Comparison of ENCODE assay signal across 1 cellular context in the genomic region with DNA sequence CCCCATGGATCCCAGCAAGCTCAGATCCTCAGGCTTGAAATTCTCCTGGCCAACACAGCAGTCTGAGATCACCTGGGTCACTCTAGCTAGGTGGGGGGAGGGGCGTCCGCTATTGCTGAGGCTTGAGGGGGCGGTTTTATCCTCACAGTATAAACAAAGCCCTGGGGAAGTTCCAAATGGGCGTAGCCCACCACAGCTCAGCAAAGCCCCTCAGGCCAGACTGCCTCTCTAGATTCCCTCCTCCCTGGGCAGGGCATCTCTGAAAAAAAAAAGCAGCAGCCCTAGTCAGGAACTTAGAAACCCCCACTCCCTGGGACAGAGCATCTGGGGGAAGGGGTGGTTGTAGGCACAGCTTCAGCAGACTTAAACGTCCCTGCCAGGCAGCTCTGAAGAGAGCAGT.
TF ChIP-seq lines count a peak whose summit lies in the region.

No MANE protein-coding gene starts in this region.

TF ChIP-seq in GM23338, 12 proteins besides CTCF, POLR2A, EP300 and RAD21 (continued from another document):
- TF ChIP-seq, protein P1, sequence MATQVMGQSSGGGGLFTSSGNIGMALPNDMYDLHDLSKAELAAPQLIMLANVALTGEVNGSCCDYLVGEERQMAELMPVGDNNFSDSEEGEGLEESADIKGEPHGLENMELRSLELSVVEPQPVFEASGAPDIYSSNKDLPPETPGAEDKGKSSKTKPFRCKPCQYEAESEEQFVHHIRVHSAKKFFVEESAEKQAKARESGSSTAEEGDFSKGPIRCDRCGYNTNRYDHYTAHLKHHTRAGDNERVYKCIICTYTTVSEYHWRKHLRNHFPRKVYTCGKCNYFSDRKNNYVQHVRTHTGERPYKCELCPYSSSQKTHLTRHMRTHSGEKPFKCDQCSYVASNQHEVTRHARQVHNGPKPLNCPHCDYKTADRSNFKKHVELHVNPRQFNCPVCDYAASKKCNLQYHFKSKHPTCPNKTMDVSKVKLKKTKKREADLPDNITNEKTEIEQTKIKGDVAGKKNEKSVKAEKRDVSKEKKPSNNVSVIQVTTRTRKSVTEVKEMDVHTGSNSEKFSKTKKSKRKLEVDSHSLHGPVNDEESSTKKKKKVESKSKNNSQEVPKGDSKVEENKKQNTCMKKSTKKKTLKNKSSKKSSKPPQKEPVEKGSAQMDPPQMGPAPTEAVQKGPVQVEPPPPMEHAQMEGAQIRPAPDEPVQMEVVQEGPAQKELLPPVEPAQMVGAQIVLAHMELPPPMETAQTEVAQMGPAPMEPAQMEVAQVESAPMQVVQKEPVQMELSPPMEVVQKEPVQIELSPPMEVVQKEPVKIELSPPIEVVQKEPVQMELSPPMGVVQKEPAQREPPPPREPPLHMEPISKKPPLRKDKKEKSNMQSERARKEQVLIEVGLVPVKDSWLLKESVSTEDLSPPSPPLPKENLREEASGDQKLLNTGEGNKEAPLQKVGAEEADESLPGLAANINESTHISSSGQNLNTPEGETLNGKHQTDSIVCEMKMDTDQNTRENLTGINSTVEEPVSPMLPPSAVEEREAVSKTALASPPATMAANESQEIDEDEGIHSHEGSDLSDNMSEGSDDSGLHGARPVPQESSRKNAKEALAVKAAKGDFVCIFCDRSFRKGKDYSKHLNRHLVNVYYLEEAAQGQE (IDR thresholded peaks at IDR 0.05; ENCODE audit: unreplicated experiment): no peak
- no peak for TF ChIP-seq EZH2 (IDR thresholded peaks at IDR 0.05; ENCODE audit: low read depth, unreplicated experiment)
- no peak for TF ChIP-seq POLR2AphosphoS5 (IDR thresholded peaks at IDR 0.05; ENCODE audit: low read depth)
- TF ChIP-seq ZNF331 (CRISPR knock-in tag; IDR thresholded peaks at IDR 0.05; ENCODE audit: low read depth): no peak
- no peak for TF ChIP-seq STAT1 (IDR thresholded peaks at IDR 0.05; ENCODE audit: unreplicated experiment)
- TF ChIP-seq, protein P2, sequence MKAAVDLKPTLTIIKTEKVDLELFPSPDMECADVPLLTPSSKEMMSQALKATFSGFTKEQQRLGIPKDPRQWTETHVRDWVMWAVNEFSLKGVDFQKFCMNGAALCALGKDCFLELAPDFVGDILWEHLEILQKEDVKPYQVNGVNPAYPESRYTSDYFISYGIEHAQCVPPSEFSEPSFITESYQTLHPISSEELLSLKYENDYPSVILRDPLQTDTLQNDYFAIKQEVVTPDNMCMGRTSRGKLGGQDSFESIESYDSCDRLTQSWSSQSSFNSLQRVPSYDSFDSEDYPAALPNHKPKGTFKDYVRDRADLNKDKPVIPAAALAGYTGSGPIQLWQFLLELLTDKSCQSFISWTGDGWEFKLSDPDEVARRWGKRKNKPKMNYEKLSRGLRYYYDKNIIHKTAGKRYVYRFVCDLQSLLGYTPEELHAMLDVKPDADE (IDR thresholded peaks at IDR 0.05): no peak
- no peak for TF ChIP-seq CREB1 (CRISPR knock-in tag; IDR thresholded peaks at IDR 0.05; ENCODE audit: low read depth)
- no peak for TF ChIP-seq JUNB (IDR thresholded peaks at IDR 0.05; ENCODE audit: unreplicated experiment)
- TF ChIP-seq EZH2phosphoT487 (IDR thresholded peaks at IDR 0.05; ENCODE audit: unreplicated experiment): no peak
- TF ChIP-seq, protein P3, sequence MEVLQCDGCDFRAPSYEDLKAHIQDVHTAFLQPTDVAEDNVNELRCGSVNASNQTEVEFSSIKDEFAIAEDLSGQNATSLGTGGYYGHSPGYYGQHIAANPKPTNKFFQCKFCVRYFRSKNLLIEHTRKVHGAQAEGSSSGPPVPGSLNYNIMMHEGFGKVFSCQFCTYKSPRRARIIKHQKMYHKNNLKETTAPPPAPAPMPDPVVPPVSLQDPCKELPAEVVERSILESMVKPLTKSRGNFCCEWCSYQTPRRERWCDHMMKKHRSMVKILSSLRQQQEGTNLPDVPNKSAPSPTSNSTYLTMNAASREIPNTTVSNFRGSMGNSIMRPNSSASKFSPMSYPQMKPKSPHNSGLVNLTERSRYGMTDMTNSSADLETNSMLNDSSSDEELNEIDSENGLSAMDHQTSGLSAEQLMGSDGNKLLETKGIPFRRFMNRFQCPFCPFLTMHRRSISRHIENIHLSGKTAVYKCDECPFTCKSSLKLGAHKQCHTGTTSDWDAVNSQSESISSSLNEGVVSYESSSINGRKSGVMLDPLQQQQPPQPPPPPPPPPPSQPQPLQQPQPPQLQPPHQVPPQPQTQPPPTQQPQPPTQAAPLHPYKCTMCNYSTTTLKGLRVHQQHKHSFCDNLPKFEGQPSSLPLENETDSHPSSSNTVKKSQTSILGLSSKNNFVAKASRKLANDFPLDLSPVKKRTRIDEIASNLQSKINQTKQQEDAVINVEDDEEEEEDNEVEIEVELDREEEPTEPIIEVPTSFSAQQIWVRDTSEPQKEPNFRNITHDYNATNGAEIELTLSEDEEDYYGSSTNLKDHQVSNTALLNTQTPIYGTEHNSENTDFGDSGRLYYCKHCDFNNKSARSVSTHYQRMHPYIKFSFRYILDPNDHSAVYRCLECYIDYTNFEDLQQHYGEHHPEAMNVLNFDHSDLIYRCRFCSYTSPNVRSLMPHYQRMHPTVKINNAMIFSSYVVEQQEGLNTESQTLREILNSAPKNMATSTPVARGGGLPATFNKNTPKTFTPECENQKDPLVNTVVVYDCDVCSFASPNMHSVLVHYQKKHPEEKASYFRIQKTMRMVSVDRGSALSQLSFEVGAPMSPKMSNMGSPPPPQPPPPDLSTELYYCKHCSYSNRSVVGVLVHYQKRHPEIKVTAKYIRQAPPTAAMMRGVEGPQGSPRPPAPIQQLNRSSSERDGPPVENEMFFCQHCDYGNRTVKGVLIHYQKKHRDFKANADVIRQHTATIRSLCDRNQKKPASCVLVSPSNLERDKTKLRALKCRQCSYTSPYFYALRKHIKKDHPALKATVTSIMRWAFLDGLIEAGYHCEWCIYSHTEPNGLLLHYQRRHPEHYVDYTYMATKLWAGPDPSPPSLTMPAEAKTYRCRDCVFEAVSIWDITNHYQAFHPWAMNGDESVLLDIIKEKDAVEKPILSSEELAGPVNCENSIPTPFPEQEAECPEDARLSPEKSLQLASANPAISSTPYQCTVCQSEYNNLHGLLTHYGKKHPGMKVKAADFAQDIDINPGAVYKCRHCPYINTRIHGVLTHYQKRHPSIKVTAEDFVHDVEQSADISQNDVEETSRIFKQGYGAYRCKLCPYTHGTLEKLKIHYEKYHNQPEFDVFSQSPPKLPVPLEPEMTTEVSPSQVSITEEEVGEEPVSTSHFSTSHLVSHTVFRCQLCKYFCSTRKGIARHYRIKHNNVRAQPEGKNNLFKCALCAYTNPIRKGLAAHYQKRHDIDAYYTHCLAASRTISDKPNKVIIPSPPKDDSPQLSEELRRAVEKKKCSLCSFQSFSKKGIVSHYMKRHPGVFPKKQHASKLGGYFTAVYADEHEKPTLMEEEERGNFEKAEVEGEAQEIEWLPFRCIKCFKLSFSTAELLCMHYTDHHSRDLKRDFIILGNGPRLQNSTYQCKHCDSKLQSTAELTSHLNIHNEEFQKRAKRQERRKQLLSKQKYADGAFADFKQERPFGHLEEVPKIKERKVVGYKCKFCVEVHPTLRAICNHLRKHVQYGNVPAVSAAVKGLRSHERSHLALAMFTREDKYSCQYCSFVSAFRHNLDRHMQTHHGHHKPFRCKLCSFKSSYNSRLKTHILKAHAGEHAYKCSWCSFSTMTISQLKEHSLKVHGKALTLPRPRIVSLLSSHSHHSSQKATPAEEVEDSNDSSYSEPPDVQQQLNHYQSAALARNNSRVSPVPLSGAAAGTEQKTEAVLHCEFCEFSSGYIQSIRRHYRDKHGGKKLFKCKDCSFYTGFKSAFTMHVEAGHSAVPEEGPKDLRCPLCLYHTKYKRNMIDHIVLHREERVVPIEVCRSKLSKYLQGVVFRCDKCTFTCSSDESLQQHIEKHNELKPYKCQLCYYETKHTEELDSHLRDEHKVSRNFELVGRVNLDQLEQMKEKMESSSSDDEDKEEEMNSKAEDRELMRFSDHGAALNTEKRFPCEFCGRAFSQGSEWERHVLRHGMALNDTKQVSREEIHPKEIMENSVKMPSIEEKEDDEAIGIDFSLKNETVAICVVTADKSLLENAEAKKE (CRISPR knock-in tag; IDR thresholded peaks at IDR 0.05): no peak
TF ChIP-seq in GM23338: peak in this region for 0.
